1 cellular context compared by ENCODE assay signal in genomic region chr2:188332619-188333018, GRCh38.
TF ChIP-seq lines count a peak whose summit lies in the region.

No MANE protein-coding gene starts in this region.

TF ChIP-seq in K562, 482 proteins besides CTCF, POLR2A, EP300 and RAD21 (continued from another document):
- no peak for TF ChIP-seq ZBTB33 (CRISPR knock-in tag; IDR thresholded peaks at IDR 0.05)
- no peak for TF ChIP-seq UBTF (IDR thresholded peaks at IDR 0.05; ENCODE audit: borderline replicate concordance in 1 of 2, low read depth in 2 of 2, low read length in 2 of 2)
- TF ChIP-seq CHD1 (IDR thresholded peaks at IDR 0.05; ENCODE audit: low read length), result no peak
- TF ChIP-seq ZKSCAN3 (CRISPR knock-in tag; IDR thresholded peaks at IDR 0.05), result no peak
- no peak for TF ChIP-seq ETS1 (conservative IDR thresholded peaks at IDR 0.05; ENCODE audit: control insufficient read depth, low read depth, low read length)
- TF ChIP-seq NRF1 (conservative IDR thresholded peaks at IDR 0.05 in 1 of 2, IDR thresholded peaks at IDR 0.05 in 1 of 2), result no peak
- TF ChIP-seq EWSR1 (IDR thresholded peaks at IDR 0.05; ENCODE audit: borderline replicate concordance, low read depth, partially characterized antibody), result no peak
- TF ChIP-seq ESRRB (CRISPR knock-in tag; IDR thresholded peaks at IDR 0.05; ENCODE audit: borderline replicate concordance), result no peak
- TF ChIP-seq CEBPG (CRISPR knock-in tag; IDR thresholded peaks at IDR 0.05), result no peak
- TF ChIP-seq CEBPG (tag; conservative IDR thresholded peaks at IDR 0.05 in 1 of 2, IDR thresholded peaks at IDR 0.05 in 1 of 2), result no peak
- TF ChIP-seq ATF4 (CRISPR knock-in tag; IDR thresholded peaks at IDR 0.05), result no peak
